In the genomic region with DNA sequence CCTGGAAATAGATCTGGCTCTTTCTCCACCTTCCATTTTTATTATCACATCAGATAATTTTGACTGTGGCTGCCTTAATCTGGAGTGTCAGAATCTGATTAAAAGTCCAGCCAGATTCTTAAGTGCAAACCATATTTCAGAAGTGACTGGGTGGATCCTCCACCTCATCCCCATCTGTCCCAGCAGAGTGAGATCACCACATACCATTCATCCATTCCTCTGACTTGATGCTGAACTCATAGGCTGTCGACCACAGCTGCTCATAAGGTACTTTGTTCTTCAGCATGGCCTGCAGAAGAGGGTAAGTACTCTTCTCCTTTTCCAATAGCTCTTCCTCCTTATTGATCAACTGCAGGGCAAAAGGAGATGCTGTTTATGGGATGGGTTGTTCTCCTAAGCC, we compare ENCODE assay signal across 19 cellular contexts. TPM values are rescaled to one million over a fixed set of nuclear protein-coding genes. Genes with fewer than 3 reads are reported as not detected.
DNase-seq lines count a peak whose midpoint lies in the region; ATAC-seq and TF ChIP-seq lines count a peak whose summit lies in the region.
"Had no signal": no experiment of that assay in that cellular context is flagged by ENCODE, and none has a peak within 500 bp of the region (broad histone marks: within the 10 kb centered on the region; RNA-seq: fewer than 3 reads in every experiment).

No MANE protein-coding gene starts in this region.

- H3K27me3 ChIP-seq in right atrium auricular region (no peaks in the 10 kb centered on the region), Karpas-422 (ENCODE audit: low read length) (no peaks in the 10 kb centered on the region)
- H3K27me3 ChIP-seq: uterus had no signal

- intact Hi-C loops in Right ventricle myocardium inferior (cut with DNase I), result no loop called here

- no peak for ATAC-seq in Right ventricle myocardium inferior
- ATAC-seq in HG03354 (IDR thresholded peaks at IDR 0.05; ENCODE audit: poor library complexity, severe bottlenecking, unreplicated experiment), result no peak
- ATAC-seq: naive thymus-derived CD4-positive, alpha-beta T cell had no signal

- H3K4me1 Mint-ChIP-seq in nephron progenitor cell, result peaks cover 2% of the 10 kb centered on the region
- H3K4me1 Mint-ChIP-seq: CD8-positive, alpha-beta memory T cell; naive thymus-derived CD4-positive, alpha-beta T cell had no signal

- no peak for TF ChIP-seq CTCF in right atrium auricular region (IDR thresholded peaks at IDR 0.05)
- no peak for TF ChIP-seq CTCF in nephron progenitor cell (IDR thresholded peaks at IDR 0.05)

- H3K36me3 Mint-ChIP-seq in nephron progenitor cell (ENCODE audit: low read depth), result no peaks in the 10 kb centered on the region
- H3K36me3 Mint-ChIP-seq: brain; CD8-positive, alpha-beta memory T cell had no signal

- peaks cover 18% of the 10 kb centered on the region for H3K9me3 Mint-ChIP-seq in nephron progenitor cell
- H3K9me3 Mint-ChIP-seq: T-helper 2 cell treated with Interferon-gamma antibody and Interleukin-4, amounts not matched to agents 5 μg/mL and 100 μg/mL, for 36 hours had no signal

- H3K4me1 ChIP-seq in right atrium auricular region, result no peaks in the 10 kb centered on the region
- no peaks in the 10 kb centered on the region for H3K4me1 ChIP-seq in Karpas-422 (ENCODE audit: low read length)
- H3K4me1 ChIP-seq: uterus had no signal

- no peak overlapping the region for H3K27ac Mint-ChIP-seq in nephron progenitor cell
- H3K27ac Mint-ChIP-seq: brain; CD8-positive, alpha-beta memory T cell; naive thymus-derived CD4-positive, alpha-beta T cell; T-helper 2 cell treated with Interferon-gamma antibody and Interleukin-4, amounts not matched to agents 5 μg/mL and 100 μg/mL, for 36 hours had no signal

- DNase-seq in right atrium auricular region (ENCODE audit: low spot score), result peak; percentile 18
- no peak for DNase-seq in Right ventricle myocardium inferior (ENCODE audit: missing footprints)
- peak; percentile 39 for DNase-seq in amniotic epithelial cell (ENCODE audit: low read depth)
- peak; percentile 45 for DNase-seq in hepatic stellate cell (ENCODE audit: low spot score)
- DNase-seq in stimulated activated CD4-positive, alpha-beta T cell treated with anti-CD3 and anti-CD28 coated beads, Interleukin-15, amount 100 ng/mL, for 24 hours, result no peak
- DNase-seq in Karpas-422, result no peak
- no peak for DNase-seq in nephron progenitor cell
- DNase-seq: activated CD8-positive, alpha-beta memory T cell treated with anti-CD3 and anti-CD28 coated beads, Interleukin-2, amount 50 U/mL, for 48 hours; CD8-positive, alpha-beta memory T cell; dorsolateral prefrontal cortex; Kasumi-1; naive thymus-derived CD4-positive, alpha-beta T cell; NCI-H446 treated with DMSO at 0.1 percent for 48 hours; uterus had no signal

- no peaks in the 10 kb centered on the region for H3K36me3 ChIP-seq in right atrium auricular region
- H3K36me3 ChIP-seq in Karpas-422 (ENCODE audit: insufficient read depth, low read length), result no peaks in the 10 kb centered on the region
- H3K36me3 ChIP-seq: uterus had no signal

- H3K27ac ChIP-seq in right atrium auricular region, result no peak overlapping the region
- no peak overlapping the region for H3K27ac ChIP-seq in Karpas-422 (ENCODE audit: low read length)
- H3K27ac ChIP-seq: dorsolateral prefrontal cortex, uterus had no signal

- H4K20me1 ChIP-seq in Karpas-422 (ENCODE audit: insufficient read depth, low read depth, low read length), result no peaks in the 10 kb centered on the region

- H3K4me2 ChIP-seq in Karpas-422 (ENCODE audit: low read depth, low read length, poor library complexity, severe bottlenecking), result no peak overlapping the region

- H2AFZ ChIP-seq in Karpas-422 (ENCODE audit: low read length), result no peak overlapping the region

- no peaks in the 10 kb centered on the region for H3K79me2 ChIP-seq in Karpas-422 (ENCODE audit: low read length)

- no peak overlapping the region for H3K4me3 ChIP-seq in right atrium auricular region
- no peak overlapping the region for H3K4me3 ChIP-seq in Karpas-422 (ENCODE audit: low read length)
- H3K4me3 ChIP-seq: dorsolateral prefrontal cortex, uterus had no signal

- H3K9me2 ChIP-seq in Karpas-422 (replicated peaks; ENCODE audit: insufficient read depth, low read length), result no peaks in the 10 kb centered on the region

- no peak overlapping the region for H3K9ac ChIP-seq in Karpas-422 (ENCODE audit: low read length)

- H3K27me3 Mint-ChIP-seq in nephron progenitor cell (ENCODE audit: low read depth, poor library complexity), result peaks cover 13% of the 10 kb centered on the region
- H3K27me3 Mint-ChIP-seq: brain had no signal

- H3K4me3 Mint-ChIP-seq in nephron progenitor cell, result no peak overlapping the region
- H3K4me3 Mint-ChIP-seq: brain; CD8-positive, alpha-beta memory T cell; naive thymus-derived CD4-positive, alpha-beta T cell; T-helper 2 cell treated with Interferon-gamma antibody and Interleukin-4, amounts not matched to agents 5 μg/mL and 100 μg/mL, for 36 hours had no signal

- H3K9me3 ChIP-seq in right atrium auricular region, result no peaks in the 10 kb centered on the region
- no peaks in the 10 kb centered on the region for H3K9me3 ChIP-seq in Karpas-422 (ENCODE audit: low read length)
- H3K9me3 ChIP-seq: uterus had no signal

RNA-seq across cellular contexts. Expression of a gene that starts 53.5 kb away (rescaled TPM):
- total RNA-seq in right atrium auricular region, result under 1 TPM in 1 of 2 donors, not detected in 1; 0.20 TPM
- 1.0 TPM for total RNA-seq in Right ventricle myocardium inferior
- not detected in 2 replicates for total RNA-seq in Karpas-422 (2014; rRNA removed; shearing (Covaris generic); ENCODE audit: low replicate concordance)
- total RNA-seq: CD8-positive, alpha-beta memory T cell; liver; naive thymus-derived CD4-positive, alpha-beta T cell; pulmonary artery endothelial cell had no signal

Comparison
In these comparisons a context has a peak if more than half of its experiments do, and no peak if none do; other contexts are left out.
1. DNase-seq: peak in right atrium auricular region (single experiment), amniotic epithelial cell (single experiment) and hepatic stellate cell (single experiment); none in Right ventricle myocardium inferior (single experiment), stimulated activated CD4-positive, alpha-beta T cell treated with anti-CD3 and anti-CD28 coated beads, Interleukin-15, amount 100 ng/mL, for 24 hours (single experiment), Karpas-422 (single experiment) and nephron progenitor cell (single experiment).